1 cellular context compared by ENCODE assay signal in the genomic region with DNA sequence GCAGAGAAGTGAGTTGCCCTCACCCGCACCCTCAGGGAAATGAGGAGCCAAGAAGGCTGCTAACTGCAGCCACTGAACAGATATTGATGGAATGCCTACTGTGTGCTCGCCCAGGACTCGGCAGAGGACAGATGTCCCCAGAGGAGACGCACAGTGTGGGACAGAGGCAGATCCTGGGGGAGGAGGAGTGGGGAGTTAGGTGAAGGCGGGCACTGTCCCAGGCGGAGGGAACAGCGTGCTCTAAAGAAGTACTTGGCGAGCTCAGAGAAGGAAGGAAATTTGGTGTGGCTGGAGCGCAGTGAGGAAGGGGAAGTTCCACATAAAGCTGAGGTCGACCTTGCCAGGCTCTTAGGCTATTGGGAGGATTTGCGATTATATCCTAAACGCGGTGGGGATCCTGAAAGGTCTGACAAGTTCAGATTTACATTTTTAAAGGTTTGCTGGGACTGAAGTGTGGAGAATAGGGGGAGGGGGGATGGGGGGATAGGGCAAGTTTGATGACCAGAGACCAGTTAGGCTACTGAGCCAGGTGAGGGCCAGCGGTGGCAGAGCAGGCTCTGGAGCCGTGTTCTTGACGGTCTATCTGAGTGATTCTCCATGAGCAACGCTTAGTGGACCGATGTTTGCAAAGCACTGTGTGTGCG.
TF ChIP-seq lines count a peak whose summit lies in the region.

No MANE protein-coding gene starts in this region.

TF ChIP-seq in endothelial cell of umbilical vein, 7 proteins besides CTCF, POLR2A, EP300 and RAD21:
- no peak for TF ChIP-seq JUN (IDR thresholded peaks at IDR 0.05; ENCODE audit: borderline replicate concordance, insufficient read depth, insufficient read length, low read depth)
- TF ChIP-seq EZH2 (IDR thresholded peaks at IDR 0.05; ENCODE audit: borderline replicate concordance, low read depth, low read length, severe bottlenecking), result no peak
- no peak for TF ChIP-seq POLR2AphosphoS5 (IDR thresholded peaks at IDR 0.05; ENCODE audit: insufficient read depth, low read depth, low read length)
TF ChIP-seq in endothelial cell of umbilical vein: peak in this region for 0.
